In the genomic region with DNA sequence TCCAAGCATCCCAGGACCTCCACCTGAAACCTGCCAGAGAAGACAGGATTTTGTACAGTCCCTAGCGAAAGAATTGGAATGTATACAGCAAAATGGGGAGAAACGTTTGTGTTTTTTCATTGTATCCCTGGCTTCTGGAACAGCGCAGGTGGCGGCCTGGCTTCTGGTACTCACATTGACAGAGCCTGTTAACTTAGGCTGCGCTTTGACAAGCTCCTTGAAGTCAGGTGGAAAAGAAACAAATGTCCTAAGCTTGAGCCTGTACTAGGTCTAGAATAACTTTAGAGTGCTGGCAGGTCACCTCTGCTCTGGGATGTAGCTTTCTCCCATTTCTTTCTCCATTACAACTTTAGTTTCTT, we compare ENCODE assay signal across 8 cellular contexts.
DNase-seq lines count a peak whose midpoint lies in the region; ATAC-seq and TF ChIP-seq lines count a peak whose summit lies in the region.

No MANE protein-coding gene starts in this region.

- H3K36me3 ChIP-seq in OCI-LY7 (ENCODE audit: insufficient read depth, low read length): no peaks in the 10 kb centered on the region
- H3K36me3 ChIP-seq in esophagus muscularis mucosa: no peaks in the 10 kb centered on the region
- no peaks in the 10 kb centered on the region for H3K36me3 ChIP-seq in prostate gland

- 72% methylated on average over 5 of the region's 5 CpGs for WGBS in esophagus muscularis mucosa
- 69% methylated on average over 5 of the region's 5 CpGs for WGBS in prostate gland

- BruUV-seq in OCI-LY7 (replicated peaks; lab: Mats Ljungman, UMichigan): no TSS peak

- TF ChIP-seq POLR2A in esophagus muscularis mucosa (IDR thresholded peaks at IDR 0.05; ENCODE audit: low read depth) (no peak), prostate gland (IDR thresholded peaks at IDR 0.05) (no peak)

- H3K79me2 ChIP-seq in OCI-LY7 (ENCODE audit: insufficient read depth, low read depth, low read length): no peaks in the 10 kb centered on the region

- TF ChIP-seq CTCF in C4-2B (conservative IDR thresholded peaks at IDR 0.05): no peak
- TF ChIP-seq CTCF in OCI-LY7 (conservative IDR thresholded peaks at IDR 0.05; ENCODE audit: low read length): no peak
- TF ChIP-seq CTCF in esophagus muscularis mucosa (IDR thresholded peaks at IDR 0.05): no peak
- TF ChIP-seq CTCF in prostate gland (IDR thresholded peaks at IDR 0.05): no peak

- POLR2A ChIA-PET in OCI-LY7 (lab: Charles Lee): interaction anchor here (0.6 to 1.2 kb wide), 5 partner anchors 11 to 1597 kb away, joined by 3 to 8 read pairs (median 4); no protein-coding TSS in a partner anchor

- CTCF ChIA-PET in OCI-LY7 (lab: Charles Lee; ENCODE audit: unreplicated experiment): no interaction called here

- H3K4me1 ChIP-seq in OCI-LY7 (ENCODE audit: insufficient read depth, low read length, poor library complexity, severe bottlenecking) (peaks cover 16% of the 10 kb centered on the region), esophagus muscularis mucosa (peaks cover 20 to 40% (median 29%) of the 10 kb centered on the region in 4 donors), prostate gland (replicated peaks) (peaks cover 2% of the 10 kb centered on the region)

- H4K20me1 ChIP-seq in OCI-LY7 (ENCODE audit: insufficient read depth, low read length): no peaks in the 10 kb centered on the region

- no peaks in the 10 kb centered on the region for H3K9me3 ChIP-seq in OCI-LY7 (ENCODE audit: low read length)
- H3K9me3 ChIP-seq in esophagus muscularis mucosa: no peaks in the 10 kb centered on the region
- no peaks in the 10 kb centered on the region for H3K9me3 ChIP-seq in prostate gland

- peak overlapping the region; percentile 55; the same call in 1 of the 2 replicates for H2AFZ ChIP-seq in OCI-LY7 (ENCODE audit: low read length)

- H3K4me3 ChIP-seq in OCI-LY7 (ENCODE audit: low read depth, low read length, poor library complexity, severe bottlenecking) (no peak overlapping the region), esophagus muscularis mucosa (no peak overlapping the region), prostate gland (no peak overlapping the region)

- no peaks in the 10 kb centered on the region for H3K9me2 ChIP-seq in OCI-LY7 (ENCODE audit: insufficient read depth, low read length)

- DNase-seq in OCI-LY7 (ENCODE audit: low spot score): no peak
- DNase-seq in esophagus muscularis mucosa (ENCODE audit: extremely low spot score): no peak
- no peak for DNase-seq in prostate gland (ENCODE audit: low spot score)
- DNase-seq in NCI-H510A (lab: John Stamatoyannopoulos, UW): no peak
- no peak for DNase-seq in head of caudate nucleus

- ATAC-seq in GM18511 (IDR thresholded peaks at IDR 0.05; ENCODE audit: unreplicated experiment) (no peak), HG02571 (IDR thresholded peaks at IDR 0.05; ENCODE audit: unreplicated experiment) (no peak)

- H3K27ac ChIP-seq in C4-2B (peak overlapping the region; percentile 48), OCI-LY7 (ENCODE audit: low read depth, low read length, poor library complexity, severe bottlenecking) (no peak overlapping the region), esophagus muscularis mucosa (replicated peaks in 1 of 4) (peak overlapping the region; percentile 73 to 85 (median 80)), prostate gland (peak overlapping the region; percentile 31 to 77)

- H3K4me2 ChIP-seq in OCI-LY7 (ENCODE audit: low read length): no peak overlapping the region

- no peak for TF ChIP-seq EP300 in esophagus muscularis mucosa (IDR thresholded peaks at IDR 0.05)

- intact Hi-C loops in OCI-LY7 (cut with micrococcal nuclease; ENCODE audit: unreplicated experiment) (loop anchor here (1.0 kb wide), 1 partner anchor 355 kb away; no protein-coding TSS in a partner anchor), esophagus muscularis mucosa (cut with DNase I) (loop anchor here (2.0 kb wide), 2 partner anchors 354 to 408 kb away; no protein-coding TSS in a partner anchor), prostate gland (cut with DNase I) (loop anchor here (5.0 kb wide), 1 partner anchor 253 kb away; no protein-coding TSS in a partner anchor), head of caudate nucleus (cut with DNase I) (loop anchor here (5.0 to 10.0 kb wide), 3 partner anchors 143 to 357 kb away; no protein-coding TSS in a partner anchor)

- H3K27me3 ChIP-seq in esophagus muscularis mucosa (no peaks in the 10 kb centered on the region), prostate gland (replicated peaks; ENCODE audit: insufficient read depth) (no peaks in the 10 kb centered on the region)
